In the genomic region with DNA sequence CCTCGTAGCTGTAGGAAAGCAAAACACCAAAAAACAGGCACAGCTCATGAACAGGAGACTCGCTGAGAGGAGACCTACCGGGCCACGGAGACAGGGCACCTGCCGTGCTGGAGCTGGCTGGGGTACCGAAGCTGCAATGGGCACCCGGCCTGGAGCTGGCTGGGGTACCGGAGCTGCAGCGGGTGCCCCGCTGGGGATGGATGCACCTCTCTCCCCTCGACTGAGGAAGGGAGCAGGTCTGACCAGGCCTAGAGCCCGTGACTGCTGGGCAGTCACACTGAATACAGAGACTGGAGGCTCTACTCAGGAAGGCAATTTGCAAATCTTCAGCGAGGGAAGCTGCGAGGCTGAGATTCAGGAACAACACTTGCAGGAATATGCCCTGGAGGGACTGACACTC, we compare ENCODE assay signal across 23 cellular contexts. TPM values are rescaled to one million over a fixed set of nuclear protein-coding genes. Genes with fewer than 3 reads are reported as not detected.
DNase-seq lines count a peak whose midpoint lies in the region; ATAC-seq and TF ChIP-seq lines count a peak whose summit lies in the region.
"Had no signal": no experiment of that assay in that cellular context is flagged by ENCODE, and none has a peak within 500 bp of the region (broad histone marks: within the 10 kb centered on the region; RNA-seq: fewer than 3 reads in every experiment).

No MANE protein-coding gene starts in this region.

- TF ChIP-seq CTCF in lower lobe of right lung (IDR thresholded peaks at IDR 0.05) (no peak), type B pancreatic cell (conservative IDR thresholded peaks at IDR 0.05) (no peak)

- H3K36me3 ChIP-seq in lower lobe of right lung: no peaks in the 10 kb centered on the region
- H3K36me3 ChIP-seq: sigmoid colon had no signal

- H3K9me3 Mint-ChIP-seq in type B pancreatic cell: no peaks in the 10 kb centered on the region
- H3K9me3 Mint-ChIP-seq: activated CD4-positive, alpha-beta T cell treated with anti-CD3 and anti-CD28 coated beads, Interleukin-2, amount 10 ng/mL, durations not matched to agents 24 days and 14 days; activated naive CD8-positive, alpha-beta T cell treated with anti-CD3 and anti-CD28 coated beads, Interleukin-2, amount 50 U/mL, for 24 hours; HFFc6; T-cell had no signal

- intact Hi-C loops in lower lobe of right lung (cut with DNase I) (no loop called here), left cardiac atrium (cut with DNase I) (no loop called here)

- peak overlapping the region; percentile 42 for H3K27ac ChIP-seq in lower lobe of right lung
- H3K27ac ChIP-seq: 22Rv1, sigmoid colon had no signal

- peaks cover 48% of the 10 kb centered on the region for H3K4me1 ChIP-seq in lower lobe of right lung
- H3K4me1 ChIP-seq: sigmoid colon had no signal

- ATAC-seq in lower lobe of right lung (no peak), left cardiac atrium (no peak), GM19467 (IDR thresholded peaks at IDR 0.05; ENCODE audit: unreplicated experiment) (no peak)
- ATAC-seq: activated naive CD8-positive, alpha-beta T cell treated with anti-CD3 and anti-CD28 coated beads, Interleukin-2, amount 50 U/mL, for 24 hours; T-cell had no signal

- DNase-seq in NCI-H2029 (lab: John Stamatoyannopoulos, UW): peak; percentile 17
- no peak for DNase-seq in NCI-H2029 treated with DMSO at 0.1 percent for 48 hours (lab: John Stamatoyannopoulos, UW)
- DNase-seq in SHP77 (lab: John Stamatoyannopoulos, UW): peak; percentile 67 to 76
- no peak for DNase-seq in lower lobe of right lung
- peak; percentile 50 for DNase-seq in type B pancreatic cell (ENCODE audit: extremely low spot score, unreplicated experiment)
- no peak for DNase-seq in left cardiac atrium
- no peak for DNase-seq in GM03348 (ENCODE audit: low spot score)
- DNase-seq: activated CD4-positive, alpha-beta T cell treated with anti-CD3 and anti-CD28 coated beads, Interleukin-2, amount 10 ng/mL, durations not matched to agents 24 days and 14 days; activated gamma-delta T cell; activated naive CD8-positive, alpha-beta T cell treated with anti-CD3 and anti-CD28 coated beads, Interleukin-2, amount 50 U/mL, for 24 hours; effector memory CD4-positive, alpha-beta T cell; HFFc6; KG1; mammary epithelial cell; NCI-H146; NCI-H345; NCI-H82; SIG-M5; T-cell had no signal

- no peaks in the 10 kb centered on the region for H3K27me3 ChIP-seq in lower lobe of right lung (ENCODE audit: low read depth)

- H3K4me3 Mint-ChIP-seq in type B pancreatic cell: no peak overlapping the region
- H3K4me3 Mint-ChIP-seq: activated CD4-positive, alpha-beta T cell treated with anti-CD3 and anti-CD28 coated beads, Interleukin-2, amount 10 ng/mL, durations not matched to agents 24 days and 14 days; activated naive CD8-positive, alpha-beta T cell treated with anti-CD3 and anti-CD28 coated beads, Interleukin-2, amount 50 U/mL, for 24 hours; B cell; HFFc6; T-cell had no signal

- no peak overlapping the region for H3K27ac Mint-ChIP-seq in type B pancreatic cell
- H3K27ac Mint-ChIP-seq: activated CD4-positive, alpha-beta T cell treated with anti-CD3 and anti-CD28 coated beads, Interleukin-2, amount 10 ng/mL, durations not matched to agents 24 days and 14 days; activated naive CD8-positive, alpha-beta T cell treated with anti-CD3 and anti-CD28 coated beads, Interleukin-2, amount 50 U/mL, for 24 hours; B cell; HFFc6; T-cell had no signal

- no peak overlapping the region for H3K4me3 ChIP-seq in lower lobe of right lung
- H3K4me3 ChIP-seq: sigmoid colon had no signal

- H3K36me3 Mint-ChIP-seq in type B pancreatic cell: no peaks in the 10 kb centered on the region
- H3K36me3 Mint-ChIP-seq: T-cell had no signal

- H3K9me3 ChIP-seq in lower lobe of right lung: no peaks in the 10 kb centered on the region
- H3K9me3 ChIP-seq: sigmoid colon had no signal

- H3K27me3 Mint-ChIP-seq in type B pancreatic cell: peaks cover 8% of the 10 kb centered on the region
- H3K27me3 Mint-ChIP-seq: activated CD4-positive, alpha-beta T cell treated with anti-CD3 and anti-CD28 coated beads, Interleukin-2, amount 10 ng/mL, durations not matched to agents 24 days and 14 days; B cell had no signal

- no peaks in the 10 kb centered on the region for H3K4me1 Mint-ChIP-seq in type B pancreatic cell (ENCODE audit: unreplicated experiment)
- H3K4me1 Mint-ChIP-seq: activated CD4-positive, alpha-beta T cell treated with anti-CD3 and anti-CD28 coated beads, Interleukin-2, amount 10 ng/mL, durations not matched to agents 24 days and 14 days; activated naive CD8-positive, alpha-beta T cell treated with anti-CD3 and anti-CD28 coated beads, Interleukin-2, amount 50 U/mL, for 24 hours; B cell; T-cell had no signal

RNA-seq across cellular contexts. Expression of a gene that starts 27.7 kb away (rescaled TPM):
- total RNA-seq in lower lobe of right lung (475 TPM), type B pancreatic cell (ENCODE audit: low replicate concordance) (91.6 and 97.1 TPM in 2 replicates), left cardiac atrium (10 to 100 TPM; 17.5 to 22.7 TPM)

Comparison
In these comparisons a context has a peak if more than half of its experiments do, and no peak if none do; other contexts are left out.
1. DNase-seq: peak in NCI-H2029 (single experiment), SHP77 (2 of 2) and type B pancreatic cell (single experiment); none in NCI-H2029 treated with DMSO at 0.1 percent for 48 hours (single experiment), lower lobe of right lung (single experiment), left cardiac atrium (single experiment) and GM03348 (single experiment).